Comparison of ENCODE assay signal across 20 cellular contexts in genomic region chr1:229114315-229114714, GRCh38.
DNase-seq lines count a peak whose midpoint lies in the region; ATAC-seq, FAIRE-seq and TF ChIP-seq lines count a peak whose summit lies in the region.
"Had no signal": no experiment of that assay in that cellular context is flagged by ENCODE, and none has a peak within 500 bp of the region (broad histone marks: within the 10 kb centered on the region; RNA-seq: fewer than 3 reads in every experiment).

No MANE protein-coding gene starts in this region.

- H3K27ac ChIP-seq in VCaP: peak overlapping the region; percentile 8; the same call in 1 of the 2 replicates
- H3K27ac ChIP-seq: ascending aorta, coronary artery, epithelial cell of prostate had no signal

- no peak for ATAC-seq in GM18867 (IDR thresholded peaks at IDR 0.05; ENCODE audit: unreplicated experiment)
- ATAC-seq: stimulated activated effector memory CD8-positive, alpha-beta T cell treated with anti-CD3 and anti-CD28 coated beads, Interleukin-12 subunit alpha, Interleukin-12 subunit beta, amount 100 ng/mL, for 72 hours had no signal

- no peak for TF ChIP-seq CTCF in VCaP (conservative IDR thresholded peaks at IDR 0.05)

- DNase-seq in A172 (ENCODE audit: low spot score) (peak; percentile 76), HTR-8/SVneo (ENCODE audit: insufficient read length, low spot score) (peak; percentile 22), left kidney (ENCODE audit: low read depth, low spot score) (peak; percentile 56), anterior cingulate cortex (lab: John Stamatoyannopoulos, UW) (no peak), NCI-H2227 (lab: John Stamatoyannopoulos, UW; ENCODE audit: unreplicated experiment) (no peak), HUDEP-2 (lab: John Stamatoyannopoulos, UW; ENCODE audit: unreplicated experiment in 76 of 76) (no peak)
- DNase-seq: activated effector memory CD4-positive, alpha-beta T cell treated with Interleukin-2 at 50 U/mL for 16 hours; Caco-2; glutamatergic neuron; HCEC 1CT; midbrain; NCI-H345; nucleus accumbens had no signal

- no peak for FAIRE-seq in HTR-8/SVneo (lab: Jason Lieb, UNC)
- FAIRE-seq: islet of Langerhans had no signal

Comparison
In these comparisons a context has a peak if more than half of its experiments do, and no peak if none do; other contexts are left out.
1. DNase-seq: peak in A172 (single experiment), HTR-8/SVneo (single experiment) and left kidney (single experiment); none in anterior cingulate cortex (0 of 58), NCI-H2227 (single experiment) and HUDEP-2 (0 of 76).